In genomic region chr3:100029052-100029451, GRCh38 we compare ENCODE assay signal across 25 cellular contexts.
"Had no signal": no experiment of that assay in that cellular context is flagged by ENCODE, and none has a peak within 500 bp of the region (broad histone marks: within the 10 kb centered on the region; RNA-seq: fewer than 3 reads in every experiment).

No MANE protein-coding gene starts in this region.

- DNase-seq: activated CD4-positive, alpha-beta T cell treated with anti-CD3 and anti-CD28 coated beads for 4 hours; activated CD8-positive, alpha-beta memory T cell treated with anti-CD3 and anti-CD28 coated beads, Interleukin-2, amount 10 ng/mL, durations not matched to agents 7 days and 5 days; activated CD8-positive, alpha-beta T cell treated with anti-CD3 and anti-CD28 coated beads, Interleukin-2, amount 10 ng/mL, durations not matched to agents 7 days and 5 days; activated effector memory CD4-positive, alpha-beta T cell treated with Interleukin-2 at 50 U/mL for 16 hours; activated naive CD4-positive, alpha-beta T cell; activated T-cell treated with anti-CD3 and anti-CD28 coated beads, Interleukin-2, amount 50 U/mL, for 24 hours; aorta; caudate nucleus; MM.1S; NCI-H1105; NCI-H1436 treated with DMSO at 0.1 percent for 48 hours; NCI-H187; NCI-H2081; NCI-H510A treated with DMSO at 0.1 percent for 48 hours; NCI-H69; NK-92 treated with Interleukin-12 subunit alpha and Interleukin-12 subunit beta, amount 100 ng/mL, for 24 hours; SHP77 had no signal

- H3K27ac Mint-ChIP-seq: activated CD8-positive, alpha-beta memory T cell treated with anti-CD3 and anti-CD28 coated beads, Interleukin-2, amount 10 ng/mL, durations not matched to agents 7 days and 5 days; activated CD8-positive, alpha-beta T cell treated with anti-CD3 and anti-CD28 coated beads, Interleukin-2, amount 10 ng/mL, durations not matched to agents 7 days and 5 days; activated naive CD4-positive, alpha-beta T cell treated with anti-CD3 and anti-CD28 coated beads, Interleukin-2, amount 50 U/mL, for 24 hours; activated T-cell treated with anti-CD3 and anti-CD28 coated beads, Interleukin-2, amount 50 U/mL, for 24 hours; activated T-helper 1 cell treated with anti-CD3 and anti-CD28 coated beads, Interleukin-12 subunit alpha, Interleukin-12 subunit beta, Interleukin-2, Interleukin-4 antibody, amounts not matched to agents 30 ng/mL and 10 ng/mL and 1 ng/mL, durations not matched to agents 14 hours and 24 hours and 36 hours; T-helper 1 cell treated with Interleukin-12 subunit alpha and Interleukin-12 subunit beta and Interleukin-4 antibody, amounts not matched to agents 30 μg/mL and 1 μg/mL, for 36 hours had no signal

- H3K4me3 Mint-ChIP-seq: activated CD8-positive, alpha-beta memory T cell treated with anti-CD3 and anti-CD28 coated beads, Interleukin-2, amount 10 ng/mL, durations not matched to agents 7 days and 5 days; activated CD8-positive, alpha-beta T cell treated with anti-CD3 and anti-CD28 coated beads, Interleukin-2, amount 10 ng/mL, durations not matched to agents 7 days and 5 days; activated naive CD4-positive, alpha-beta T cell treated with anti-CD3 and anti-CD28 coated beads, Interleukin-2, amount 50 U/mL, for 24 hours; activated T-cell treated with anti-CD3 and anti-CD28 coated beads, Interleukin-2, amount 50 U/mL, for 24 hours; activated T-helper 1 cell treated with anti-CD3 and anti-CD28 coated beads, Interleukin-12 subunit alpha, Interleukin-12 subunit beta, Interleukin-2, Interleukin-4 antibody, amounts not matched to agents 30 ng/mL and 10 ng/mL and 1 ng/mL, durations not matched to agents 14 hours and 24 hours and 36 hours; T-helper 1 cell treated with Interleukin-12 subunit alpha and Interleukin-12 subunit beta and Interleukin-4 antibody, amounts not matched to agents 30 μg/mL and 1 μg/mL, for 36 hours had no signal

- H3K9ac ChIP-seq: KMS-11 had no signal

- H3K4me1 ChIP-seq: breast epithelium had no signal

- H3K36me3 ChIP-seq: breast epithelium had no signal

- ATAC-seq: activated CD8-positive, alpha-beta T cell treated with anti-CD3 and anti-CD28 coated beads, Interleukin-2, amount 10 ng/mL, durations not matched to agents 7 days and 5 days; Panc1 had no signal

- H3K4me3 ChIP-seq: breast epithelium had no signal

- H3K27me3 ChIP-seq: breast epithelium had no signal

- H3K4me2 ChIP-seq: KMS-11 had no signal

- H3K9me3 Mint-ChIP-seq: activated naive CD4-positive, alpha-beta T cell treated with anti-CD3 and anti-CD28 coated beads, Interleukin-2, amount 50 U/mL, for 24 hours; activated T-cell treated with anti-CD3 and anti-CD28 coated beads, Interleukin-2, amount 50 U/mL, for 24 hours; activated T-helper 1 cell treated with anti-CD3 and anti-CD28 coated beads, Interleukin-12 subunit alpha, Interleukin-12 subunit beta, Interleukin-2, Interleukin-4 antibody, amounts not matched to agents 30 ng/mL and 10 ng/mL and 1 ng/mL, durations not matched to agents 14 hours and 24 hours and 36 hours; T-helper 1 cell treated with Interleukin-12 subunit alpha and Interleukin-12 subunit beta and Interleukin-4 antibody, amounts not matched to agents 30 μg/mL and 1 μg/mL, for 36 hours had no signal

- H3K27ac ChIP-seq: breast epithelium, KMS-11, RWPE1, VCaP had no signal

- H3K27me3 Mint-ChIP-seq: activated CD8-positive, alpha-beta memory T cell treated with anti-CD3 and anti-CD28 coated beads, Interleukin-2, amount 10 ng/mL, durations not matched to agents 7 days and 5 days; activated naive CD4-positive, alpha-beta T cell treated with anti-CD3 and anti-CD28 coated beads, Interleukin-2, amount 50 U/mL, for 24 hours; activated T-cell treated with anti-CD3 and anti-CD28 coated beads, Interleukin-2, amount 50 U/mL, for 24 hours had no signal

- H3K9me3 ChIP-seq: breast epithelium had no signal
